In genomic region chr12:51663390-51663789, GRCh38 we compare ENCODE assay signal across 11 cellular contexts.
"Had no signal": no experiment of that assay in that cellular context is flagged by ENCODE, and none has a peak within 500 bp of the region (broad histone marks: within the 10 kb centered on the region; RNA-seq: fewer than 3 reads in every experiment).

No MANE protein-coding gene starts in this region.

- ATAC-seq: GM23338, HCT116, K562 had no signal

- H3K9me3 ChIP-seq: HAP-1 had no signal

- H3K4me3 ChIP-seq: GM23338, HAP-1, K562 had no signal

- H3K4me3 Mint-ChIP-seq: GM23338, HFFc6 had no signal

- H3K36me3 ChIP-seq: HAP-1 had no signal

- FAIRE-seq: H1, H54, HTR-8/SVneo, K562 had no signal

- H3K27ac Mint-ChIP-seq: GM23338, HFFc6 had no signal

- H3K4me2 ChIP-seq: GM23338 had no signal

- DNase-seq: HFFc6, IMR-90, Kasumi-1, KG1 had no signal

- H3K9me3 Mint-ChIP-seq: GM23338, HFFc6 had no signal
